Comparison of ENCODE assay signal across 8 cellular contexts in the genomic region with DNA sequence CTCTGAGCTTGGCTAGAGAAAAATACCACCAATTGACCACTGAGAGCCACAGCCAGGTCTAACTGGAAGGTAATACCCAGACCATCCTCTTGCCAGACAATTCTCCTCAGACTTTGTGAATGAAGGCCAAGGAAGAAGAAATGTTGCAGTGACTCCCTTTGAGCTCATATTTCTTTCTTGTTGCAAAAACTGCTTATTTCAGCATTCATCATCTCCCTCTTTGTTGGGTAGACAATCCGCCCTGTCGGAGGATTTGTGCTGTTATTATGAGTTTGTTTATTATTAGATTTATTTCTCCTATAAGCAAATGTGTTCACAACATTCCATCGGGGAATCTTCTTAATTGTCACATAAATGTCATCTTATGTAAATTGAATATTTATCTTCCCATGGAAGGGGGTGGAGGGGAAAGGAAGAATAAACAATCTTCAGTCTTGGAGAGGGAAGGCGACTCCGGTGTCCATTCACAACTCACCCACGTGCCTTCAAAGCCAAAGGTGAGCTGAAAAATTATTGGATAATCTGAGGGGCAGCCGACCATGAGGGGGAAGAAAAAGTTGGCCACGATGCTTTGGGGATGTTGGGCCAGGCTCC. TPM values are rescaled to one million over a fixed set of nuclear protein-coding genes. Genes with fewer than 3 reads are reported as not detected.
DNase-seq lines count a peak whose midpoint lies in the region; ATAC-seq and TF ChIP-seq lines count a peak whose summit lies in the region.

No MANE protein-coding gene starts in this region.

- peaks cover 6% of the 10 kb centered on the region; the same call in 1 of the 2 replicates for H3K27me3 ChIP-seq in BJ (ENCODE audit: control insufficient read depth, insufficient read depth, low read length)
- no peaks in the 10 kb centered on the region for H3K27me3 ChIP-seq in MG63
- no peaks in the 10 kb centered on the region for H3K27me3 ChIP-seq in colonic mucosa

- no peaks in the 10 kb centered on the region for H3K27me3 Mint-ChIP-seq in natural killer cell (ENCODE audit: low read depth in 2 of 2)

- H3K36me3 Mint-ChIP-seq in natural killer cell: no peaks in the 10 kb centered on the region

- H3K27ac ChIP-seq in colonic mucosa: peak overlapping the region; percentile 91

- H3K4me1 ChIP-seq in colonic mucosa: peaks cover 8% of the 10 kb centered on the region

- intact Hi-C loops in colonic mucosa (cut with DNase I): loop anchor here (10.0 kb wide), 1 partner anchor 149 kb away; a partner anchor contains a TSS
- intact Hi-C loops in natural killer cell (cut with micrococcal nuclease): loop anchor here (10.0 kb wide), 2 partner anchors 299 to 381 kb away; a partner anchor contains a TSS

- TF ChIP-seq CTCF in BJ (IDR thresholded peaks at IDR 0.05; ENCODE audit: insufficient read depth, low read depth, low read length): no peak
- TF ChIP-seq CTCF in colonic mucosa (IDR thresholded peaks at IDR 0.05): no peak
- no peak for TF ChIP-seq CTCF in natural killer cell (IDR thresholded peaks at IDR 0.05)

- H3K27ac Mint-ChIP-seq in natural killer cell: peak overlapping the region; percentile 92 to 96

- H3K9me3 Mint-ChIP-seq in natural killer cell: no peaks in the 10 kb centered on the region

- peak overlapping the region in 1 of 2 donors; percentile 98 for H3K9ac ChIP-seq in colonic mucosa (ENCODE audit: low read depth in 2 of 2, low read length in 2 of 2)

- POLR2A ChIA-PET in BJ (lab: Charles Lee): interaction anchor here (0.7 kb wide), 1 partner anchor 126 kb away, joined by 6 read pairs; no protein-coding TSS in a partner anchor

- H3K9me3 ChIP-seq in MG63: no peaks in the 10 kb centered on the region
- H3K9me3 ChIP-seq in colonic mucosa: no peaks in the 10 kb centered on the region

- no peak for ATAC-seq in natural killer cell
- ATAC-seq in HG03159 (IDR thresholded peaks at IDR 0.05; ENCODE audit: unreplicated experiment): no peak

- H3K36me3 ChIP-seq in BJ (ENCODE audit: control insufficient read depth, insufficient read depth, low read length): no peaks in the 10 kb centered on the region
- peaks cover 11% of the 10 kb centered on the region for H3K36me3 ChIP-seq in MG63
- H3K36me3 ChIP-seq in colonic mucosa: no peaks in the 10 kb centered on the region

- H3K4me1 Mint-ChIP-seq in natural killer cell: peaks cover 8 to 33% of the 10 kb centered on the region in 2 donors

- DNase-seq in BJ (ENCODE audit: low read depth) (no peak), MG63 (no peak), colonic mucosa (no peak), natural killer cell (no peak), hippocampal formation (lab: John Stamatoyannopoulos, UW) (no peak), dermis blood vessel endothelial cell (no peak), ecto neural progenitor cell (ENCODE audit: low spot score) (no peak)

- peak overlapping the region; percentile 83 for H3K4me3 Mint-ChIP-seq in natural killer cell

- CTCF ChIA-PET in BJ (lab: Yijun Ruan, JAX): interaction anchor here (0.7 to 8.5 kb wide), 4 partner anchors 11 to 112 kb away, joined by 3 to 51 read pairs (median 6); a partner anchor contains a TSS

- H3K4me3 ChIP-seq in BJ (ENCODE audit: low read depth, low read length) (peak overlapping the region; percentile 84), MG63 (peak overlapping the region; percentile 85), colonic mucosa (peak overlapping the region; percentile 93)

RNA-seq across cellular contexts. Expression of a gene that starts 1.8 kb away (rescaled TPM):
- 12.5 and 15.5 TPM in 2 replicates for polyA plus RNA-seq in BJ (2011; rRNA removed)
- 18.5 and 23.4 TPM in 2 replicates for polyA minus RNA-seq in BJ (2011; rRNA and poly(A)+ RNA removed)
- 42.0 and 47.4 TPM in 2 replicates for total RNA-seq in MG63 (2014; rRNA removed; shearing (Covaris generic); ENCODE audit: low replicate concordance)
- 10 to 100 TPM; 24.1 to 33.3 TPM for total RNA-seq in colonic mucosa
- 100 to 1,000 TPM; 130 to 174 (median 173) TPM for total RNA-seq in natural killer cell
- total RNA-seq in dermis blood vessel endothelial cell: 23.3 and 31.7 TPM in 2 replicates
